Comparison of ENCODE assay signal across 1 cellular context in genomic region chr7:12731214-12731656, GRCh38.
TF ChIP-seq lines count a peak whose summit lies in the region.

No MANE protein-coding gene starts in this region.

TF ChIP-seq in K562, 482 proteins besides CTCF, POLR2A, EP300 and RAD21 (continued from another document and continues in another):
- TF ChIP-seq ZNF592 (IDR thresholded peaks at IDR 0.05): peak; percentile 69
- TF ChIP-seq ZFPM2 (CRISPR knock-in tag; IDR thresholded peaks at IDR 0.05): no peak
- no peak for TF ChIP-seq DIDO1 (tag; IDR thresholded peaks at IDR 0.05; ENCODE audit: low read depth)
- TF ChIP-seq USF2 (CRISPR knock-in tag; IDR thresholded peaks at IDR 0.05): no peak
- TF ChIP-seq CBFA2T2 (conservative IDR thresholded peaks at IDR 0.05): no peak
- 0 out of 2 replicates have a peak, but pooled peaks have one; percentile 21 for TF ChIP-seq L3MBTL2 (IDR thresholded peaks at IDR 0.05)
- peak; percentile 98 for TF ChIP-seq ZNF316 (IDR thresholded peaks at IDR 0.05)
- peak in 1 of 2 experiments; percentile 51; a peak in 2 of 4 replicates for TF ChIP-seq MAZ (CRISPR knock-in tag; conservative IDR thresholded peaks at IDR 0.05 in 1 of 2, IDR thresholded peaks at IDR 0.05 in 1 of 2)
- TF ChIP-seq BMI1 (IDR thresholded peaks at IDR 0.05; ENCODE audit: low read length): no peak
- 0 out of 2 replicates have a peak, but pooled peaks have one; percentile 7 for TF ChIP-seq JUN (IDR thresholded peaks at IDR 0.05; ENCODE audit: borderline replicate concordance, low read depth, low read length)
- TF ChIP-seq JUN (CRISPR knock-in tag; IDR thresholded peaks at IDR 0.05; ENCODE audit: borderline replicate concordance): no peak
- no peak for TF ChIP-seq ZNF589 (CRISPR knock-in tag; IDR thresholded peaks at IDR 0.05; ENCODE audit: low read depth)
- TF ChIP-seq ZNF384 (IDR thresholded peaks at IDR 0.05; ENCODE audit: low read depth, low read length): no peak
- no peak for TF ChIP-seq ZNF431 (CRISPR knock-in tag; IDR thresholded peaks at IDR 0.05)
- TF ChIP-seq TBL1XR1 (IDR thresholded peaks at IDR 0.05; ENCODE audit: low read length in 2 of 2): peak in 1 of 2 experiments; percentile 63; a peak in 1 of 4 replicates
- TF ChIP-seq SAFB (IDR thresholded peaks at IDR 0.05; ENCODE audit: borderline replicate concordance, low read depth, low read length): no peak
- TF ChIP-seq SP1 (CRISPR knock-in tag; IDR thresholded peaks at IDR 0.05): no peak
- TF ChIP-seq SMARCA5 (IDR thresholded peaks at IDR 0.05): no peak
- TF ChIP-seq C11orf30 (IDR thresholded peaks at IDR 0.05; ENCODE audit: low read depth): peak; percentile 97
- TF ChIP-seq HMBOX1 (IDR thresholded peaks at IDR 0.05): peak; percentile 28; the same call in 1 of the 2 replicates
- no peak for TF ChIP-seq RBM39 (optimal IDR thresholded peaks at IDR 0.05; ENCODE audit: low read depth, low read length)
- no peak for TF ChIP-seq HCFC1 (IDR thresholded peaks at IDR 0.05; ENCODE audit: low read depth, low read length)
- TF ChIP-seq ZFP1 (CRISPR knock-in tag; IDR thresholded peaks at IDR 0.05): no peak
- no peak for TF ChIP-seq KDM5B (IDR thresholded peaks at IDR 0.05; ENCODE audit: insufficient replicate concordance, low read depth, low read length)
- TF ChIP-seq SREBF1 (IDR thresholded peaks at IDR 0.05; ENCODE audit: borderline replicate concordance, low read depth, low read length): no peak
- TF ChIP-seq CC2D1A (IDR thresholded peaks at IDR 0.05): peak; percentile 46; the same call in 1 of the 2 replicates
- TF ChIP-seq CREB1 (IDR thresholded peaks at IDR 0.05): no peak
- TF ChIP-seq CREB1 (CRISPR knock-in tag; IDR thresholded peaks at IDR 0.05): no peak
- no peak for TF ChIP-seq SNAPC5 (CRISPR knock-in tag; IDR thresholded peaks at IDR 0.05)
- 0 out of 4 replicates have a peak, but pooled peaks of 1 of the 2 experiments have one; percentile 44 for TF ChIP-seq UBTF (IDR thresholded peaks at IDR 0.05; ENCODE audit: borderline replicate concordance in 1 of 2, low read depth in 2 of 2, low read length in 2 of 2)
- TF ChIP-seq DEAF1 (CRISPR knock-in tag; IDR thresholded peaks at IDR 0.05): peak; percentile 40; the same call in 1 of the 2 replicates
- no peak for TF ChIP-seq XRCC5 (IDR thresholded peaks at IDR 0.05; ENCODE audit: low read depth, low read length)
- peak; percentile 53 for TF ChIP-seq ETV1 (tag; conservative IDR thresholded peaks at IDR 0.05; ENCODE audit: low read depth)
- TF ChIP-seq SRSF1 (IDR thresholded peaks at IDR 0.05; ENCODE audit: low read depth, low read length): no peak
- TF ChIP-seq NCOA2 (IDR thresholded peaks at IDR 0.05; ENCODE audit: partially characterized antibody in 2 of 2): no peak
- TF ChIP-seq RFX1 (IDR thresholded peaks at IDR 0.05): peak; percentile 26
- TF ChIP-seq FOXK2 (conservative IDR thresholded peaks at IDR 0.05 in 1 of 2, IDR thresholded peaks at IDR 0.05 in 1 of 2; ENCODE audit: low read depth in 2 of 2): peak; percentile 90 to 95
- no peak for TF ChIP-seq FOSL1 (tag; conservative IDR thresholded peaks at IDR 0.05)
- TF ChIP-seq ZNF184 (CRISPR knock-in tag; IDR thresholded peaks at IDR 0.05): no peak
- no peak for TF ChIP-seq THAP12 (CRISPR knock-in tag; IDR thresholded peaks at IDR 0.05)
- no peak for TF ChIP-seq ZNF318 (IDR thresholded peaks at IDR 0.05; ENCODE audit: borderline replicate concordance in 1 of 2, low read depth in 1 of 2)
- no peak for TF ChIP-seq MAX (CRISPR knock-in tag; IDR thresholded peaks at IDR 0.05)
